Comparison of ENCODE assay signal across 1 cellular context in genomic region chr12:1083888-1084262, GRCh38.
TF ChIP-seq lines count a peak whose summit lies in the region.

No MANE protein-coding gene starts in this region.

TF ChIP-seq in K562, 482 proteins besides CTCF, POLR2A, EP300 and RAD21 (continued from another document):
- TF ChIP-seq ZNF407 (IDR thresholded peaks at IDR 0.05; ENCODE audit: low read depth) (no peak), ZNF589 (CRISPR knock-in tag; IDR thresholded peaks at IDR 0.05; ENCODE audit: low read depth) (no peak), NR0B1 (IDR thresholded peaks at IDR 0.05; ENCODE audit: partially characterized antibody) (no peak), ZFPM2 (CRISPR knock-in tag; IDR thresholded peaks at IDR 0.05) (no peak), EP400 (IDR thresholded peaks at IDR 0.05) (no peak), ZKSCAN8 (CRISPR knock-in tag; IDR thresholded peaks at IDR 0.05) (no peak), NRF1 (conservative IDR thresholded peaks at IDR 0.05 in 1 of 2, IDR thresholded peaks at IDR 0.05 in 1 of 2) (no peak), MCM3 (IDR thresholded peaks at IDR 0.05) (no peak), NFXL1 (CRISPR knock-in tag; IDR thresholded peaks at IDR 0.05) (no peak), POU5F1 (IDR thresholded peaks at IDR 0.05; ENCODE audit: borderline replicate concordance, low read depth, low read length, partially characterized antibody) (no peak), RFX1 (IDR thresholded peaks at IDR 0.05) (peak; percentile 85)
TF ChIP-seq in K562: peak in this region for 2.
